In the genomic region with DNA sequence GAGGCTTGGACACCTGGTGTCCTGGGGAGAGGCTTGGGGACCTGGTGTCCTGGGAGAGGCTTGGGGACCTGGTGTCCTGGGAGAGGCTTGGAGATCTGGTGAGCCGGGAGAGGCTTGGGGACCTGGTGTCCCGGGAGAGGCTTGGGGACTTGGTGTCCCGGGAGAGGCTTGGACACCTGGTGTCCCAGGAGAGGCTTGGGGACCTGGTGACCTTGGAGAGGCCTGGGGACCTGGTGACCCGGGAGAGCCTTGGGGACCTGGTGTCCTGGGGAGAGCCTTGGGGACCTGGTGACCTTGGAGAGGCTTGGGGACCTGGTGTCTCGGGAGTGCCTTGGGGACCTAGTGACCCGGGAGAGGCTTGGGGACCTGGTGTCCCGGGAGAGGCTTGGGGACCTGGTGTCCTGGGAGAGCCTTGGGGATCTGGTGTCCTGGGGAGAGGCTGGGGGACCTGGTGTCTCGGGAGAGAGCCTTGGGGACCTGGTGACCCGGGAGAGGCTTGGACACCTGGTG, we compare ENCODE assay signal across 21 cellular contexts. TPM values are rescaled to one million over a fixed set of nuclear protein-coding genes. Genes with fewer than 3 reads are reported as not detected.
"Had no signal": no experiment of that assay in that cellular context is flagged by ENCODE, and none has a peak within 500 bp of the region (broad histone marks: within the 10 kb centered on the region; RNA-seq: fewer than 3 reads in every experiment).

No MANE protein-coding gene starts in this region.

RNA-seq across cellular contexts. Expression of gene SHOX, which starts 12.7 kb away (rescaled TPM):
- total RNA-seq: activated B cell treated with CpG ODN at 0.5 μM for 24 hours; activated CD4-positive, alpha-beta memory T cell treated with anti-CD3 and anti-CD28 coated beads for 36 hours; activated CD8-positive, alpha-beta memory T cell treated with anti-CD3 and anti-CD28 coated beads for 36 hours; activated CD8-positive, alpha-beta memory T cell treated with anti-CD3 and anti-CD28 coated beads, Interleukin-2, amount 10 ng/mL, durations not matched to agents 7 days and 5 days; activated CD8-positive, alpha-beta T cell treated with anti-CD3 and anti-CD28 coated beads, Interleukin-2, amount 10 ng/mL, durations not matched to agents 7 days and 5 days; activated naive CD4-positive, alpha-beta T cell treated with anti-CD3 and anti-CD28 coated beads for 36 hours; activated naive CD8-positive, alpha-beta T cell treated with anti-CD3 and anti-CD28 coated beads for 36 hours; activated T-helper 1 cell treated with anti-CD3 and anti-CD28 coated beads, Interleukin-12 subunit alpha, Interleukin-12 subunit beta, Interleukin-2, Interleukin-4 antibody, amounts not matched to agents 30 ng/mL and 10 ng/mL and 1 ng/mL, durations not matched to agents 14 hours and 24 hours and 36 hours; activated T-helper 2 cell treated with anti-CD3 and anti-CD28 coated beads, Interferon-gamma antibody, Interleukin-2, Interleukin-4, amounts not matched to agents 10 μg/mL and 5 μg/mL and 100 μg/mL, durations not matched to agents 14 hours and 24 hours and 36 hours; adrenal gland; aorta; body of pancreas; dermis microvascular lymphatic vessel endothelial cell; endothelial cell of umbilical vein; fibroblast of lung; fibroblast of villous mesenchyme; gastroesophageal sphincter; glomerular endothelial cell; T-helper 1 cell treated with Interleukin-12 subunit alpha and Interleukin-12 subunit beta and Interleukin-4 antibody, amounts not matched to agents 30 ng/mL and 1 ng/mL, for 36 hours; T-helper 2 cell treated with Interferon-gamma antibody and Interleukin-4, amounts not matched to agents 100 ng/mL and 5 ng/mL, for 36 hours had no signal
- polyA plus RNA-seq: adrenal gland, endothelial cell of umbilical vein, esophagus, fibroblast of lung had no signal
